ENCODE assay signal across 8 cellular contexts in the genomic region with DNA sequence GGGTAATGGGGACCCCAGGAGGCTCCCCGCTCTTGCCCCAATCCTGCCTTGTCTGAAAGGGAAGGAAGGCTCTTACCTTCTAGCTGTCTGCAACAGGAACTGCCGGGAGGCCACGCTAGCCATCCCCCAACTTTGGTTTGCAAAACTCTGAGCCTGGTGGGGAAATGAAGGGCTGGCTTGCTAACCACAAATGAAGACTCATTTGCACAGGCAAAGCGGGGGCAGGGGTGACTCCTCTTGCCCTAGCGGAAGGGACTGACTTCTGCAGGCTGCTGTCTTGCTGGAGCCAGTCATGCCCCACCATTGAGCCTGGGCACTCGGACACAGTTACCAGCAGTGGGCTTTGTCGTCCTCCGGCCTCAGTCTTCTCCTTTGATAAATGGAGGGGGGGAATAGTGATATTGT. TPM values are rescaled to one million over a fixed set of nuclear protein-coding genes. Genes with fewer than 3 reads are reported as not detected.
A peak's percentile ranks its signal among the peaks of the same experiment; 100 is the strongest.
DNase-seq lines count a peak whose midpoint lies in the region; ATAC-seq and TF ChIP-seq lines count a peak whose summit lies in the region.

No MANE protein-coding gene starts in this region.

- no peaks in the 10 kb centered on the region for H3F3A ChIP-seq in PC-9 (ENCODE audit: insufficient read depth, low read depth)

- TF ChIP-seq CTCF in GM10266 (IDR thresholded peaks at IDR 0.05; ENCODE audit: control insufficient read depth, insufficient read depth, low read depth, missing control alignments) (peak; percentile 35), PC-9 (conservative IDR thresholded peaks at IDR 0.05) (no peak)

- H3K9me3 Mint-ChIP-seq in activated CD8-positive, alpha-beta memory T cell treated with anti-CD3 and anti-CD28 coated beads, Interleukin-2, amount 10 ng/mL, durations not matched to agents 7 days and 5 days (ENCODE audit: low read depth): no peaks in the 10 kb centered on the region

- no peaks in the 10 kb centered on the region for H3K9me3 ChIP-seq in PC-9 (ENCODE audit: insufficient read depth, low read depth)

- no peaks in the 10 kb centered on the region for H4K20me1 ChIP-seq in PC-9 (ENCODE audit: insufficient read depth)

- no peaks in the 10 kb centered on the region for H3K79me2 ChIP-seq in PC-9 (ENCODE audit: low read depth)

- DNase-seq in GM10266 (ENCODE audit: extremely low spot score) (peak; percentile 65), HT1080 (ENCODE audit: low read depth) (peak; percentile 72), kidney tubule cell (ENCODE audit: low spot score) (peak; percentile 30), substantia nigra (lab: John Stamatoyannopoulos, UW) (peak in 32 of 49 donors; percentile 2 to 72 (median 20)), PC-9 (no peak), HCEC 1CT (no peak)
- DNase-seq in activated CD8-positive, alpha-beta memory T cell treated with anti-CD3 and anti-CD28 coated beads, Interleukin-2, amount 10 ng/mL, durations not matched to agents 7 days and 5 days: peak; percentile 94

- H3K4me3 ChIP-seq in PC-9: no peak overlapping the region

- H3K4me3 Mint-ChIP-seq in activated CD8-positive, alpha-beta memory T cell treated with anti-CD3 and anti-CD28 coated beads, Interleukin-2, amount 10 ng/mL, durations not matched to agents 7 days and 5 days: peak overlapping the region; percentile 54

- H3K27ac Mint-ChIP-seq in activated CD8-positive, alpha-beta memory T cell treated with anti-CD3 and anti-CD28 coated beads, Interleukin-2, amount 10 ng/mL, durations not matched to agents 7 days and 5 days: peak overlapping the region; percentile 90

- no peak overlapping the region for H3K4me2 ChIP-seq in PC-9

- peaks cover 71% of the 10 kb centered on the region for H3K4me1 Mint-ChIP-seq in activated CD8-positive, alpha-beta memory T cell treated with anti-CD3 and anti-CD28 coated beads, Interleukin-2, amount 10 ng/mL, durations not matched to agents 7 days and 5 days

- no peaks in the 10 kb centered on the region for H3K36me3 ChIP-seq in PC-9 (ENCODE audit: low read depth)

- CTCF ChIA-PET in activated CD8-positive, alpha-beta memory T cell treated with anti-CD3 and anti-CD28 coated beads, Interleukin-2, amount 10 ng/mL, durations not matched to agents 7 days and 5 days (lab: Charles Lee): interaction anchor here (0.7 to 2.4 kb wide), 8 partner anchors 9 to 362 kb away, joined by 3 to 12 read pairs (median 4); no protein-coding TSS in a partner anchor
- CTCF ChIA-PET in PC-9 (lab: Charles Lee): no interaction called here

- no peak overlapping the region for H3K27ac ChIP-seq in substantia nigra (ENCODE audit: low read depth, low read length, poor library complexity, severe bottlenecking)
- no peak overlapping the region for H3K27ac ChIP-seq in PC-9

- ATAC-seq in GM21423 (IDR thresholded peaks at IDR 0.05; ENCODE audit: unreplicated experiment): peak; percentile 72
- ATAC-seq in activated CD8-positive, alpha-beta memory T cell treated with anti-CD3 and anti-CD28 coated beads, Interleukin-2, amount 10 ng/mL, durations not matched to agents 7 days and 5 days: peak; percentile 94

- H3K9me2 ChIP-seq in PC-9 (ENCODE audit: insufficient read depth): no peaks in the 10 kb centered on the region

- POLR2A ChIA-PET in PC-9 (lab: Charles Lee; ENCODE audit: unreplicated experiment): no interaction called here

- H3K27me3 ChIP-seq in PC-9 (ENCODE audit: insufficient read depth, low read depth): no peaks in the 10 kb centered on the region

- no peaks in the 10 kb centered on the region; the same call in 1 of the 2 replicates for H3K4me1 ChIP-seq in PC-9 (replicated peaks; ENCODE audit: insufficient read depth)

- intact Hi-C loops in PC-9 (cut with micrococcal nuclease; ENCODE audit: unreplicated experiment): no loop called here

- H3K36me3 Mint-ChIP-seq in activated CD8-positive, alpha-beta memory T cell treated with anti-CD3 and anti-CD28 coated beads, Interleukin-2, amount 10 ng/mL, durations not matched to agents 7 days and 5 days: peaks cover 21% of the 10 kb centered on the region

- no peak overlapping the region for H2AFZ ChIP-seq in PC-9

- BruUV-seq in PC-9 (replicated peaks; lab: Mats Ljungman, UMichigan): no TSS peak

- no peaks in the 10 kb centered on the region for H3K27me3 Mint-ChIP-seq in activated CD8-positive, alpha-beta memory T cell treated with anti-CD3 and anti-CD28 coated beads, Interleukin-2, amount 10 ng/mL, durations not matched to agents 7 days and 5 days

RNA-seq across cellular contexts. Expression of gene PLCG2, which starts 52.6 kb away (rescaled TPM):
- 1.9 and 3.2 TPM in 2 replicates for total RNA-seq in HT1080 (2014; rRNA removed; shearing (Covaris generic))
- polyA plus RNA-seq in HT1080 (2015; cell fraction: cytosol; rRNA removed): 0.93 and 1.4 TPM in 2 replicates
- polyA plus RNA-seq in HT1080 (2015; cell fraction: nucleus; rRNA removed): 2.7 and 6.3 TPM in 2 replicates
- total RNA-seq in activated CD8-positive, alpha-beta memory T cell treated with anti-CD3 and anti-CD28 coated beads, Interleukin-2, amount 10 ng/mL, durations not matched to agents 7 days and 5 days: 10 to 100 TPM; 62.5 to 80.2 TPM
- total RNA-seq in PC-9 (2021): 7.9 and 10.8 TPM in 2 replicates

Comparison
In these comparisons a context has a peak if more than half of its experiments do, and no peak if none do; other contexts are left out.
1. DNase-seq: peak in GM10266 (single experiment), HT1080 (single experiment), activated CD8-positive, alpha-beta memory T cell treated with anti-CD3 and anti-CD28 coated beads, Interleukin-2, amount 10 ng/mL, durations not matched to agents 7 days and 5 days (single experiment), kidney tubule cell (single experiment) and substantia nigra (32 of 49); none in PC-9 (0 of 2) and HCEC 1CT (single experiment).